ENCODE assay signal across 14 cellular contexts in the genomic region with DNA sequence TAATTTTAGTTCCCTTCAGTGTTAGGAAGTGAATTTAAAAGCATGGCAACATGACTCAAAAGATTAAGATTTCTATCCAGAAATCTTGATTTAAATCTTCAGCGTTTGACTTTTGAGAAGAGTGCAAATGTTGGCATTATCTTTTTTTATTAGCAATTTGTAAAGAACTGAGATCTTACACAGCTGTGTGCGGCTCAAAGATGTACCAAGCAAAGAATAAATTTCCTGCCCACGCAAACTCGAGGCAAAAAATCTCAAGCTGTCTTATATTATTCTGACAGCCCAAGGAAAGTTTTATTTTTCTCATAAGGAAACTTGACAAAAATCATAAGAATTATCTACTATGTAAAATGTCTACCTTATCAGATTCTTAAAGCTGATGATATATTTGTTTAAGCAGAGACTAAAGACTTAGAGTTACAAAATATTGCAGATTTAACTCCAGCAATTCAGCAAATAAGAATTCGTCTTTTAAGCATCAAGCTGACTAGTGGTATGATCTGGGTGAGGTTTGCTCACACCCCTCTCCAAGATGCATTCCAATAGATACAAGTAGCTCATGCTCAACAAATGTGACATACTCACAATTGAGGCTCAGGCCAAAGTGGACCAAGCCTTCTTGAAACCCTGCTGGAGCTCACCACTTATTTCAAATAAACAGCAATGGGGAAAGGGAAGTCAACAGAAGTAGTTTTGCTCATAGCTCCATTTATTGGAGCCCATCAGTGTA.
"Had no signal": no experiment of that assay in that cellular context is flagged by ENCODE, and none has a peak within 500 bp of the region (broad histone marks: within the 10 kb centered on the region; RNA-seq: fewer than 3 reads in every experiment).

No MANE protein-coding gene starts in this region.

- H3K4me3 Mint-ChIP-seq: activated CD8-positive, alpha-beta T cell treated with anti-CD3 and anti-CD28 coated beads for 36 hours; naive B cell; stimulated activated memory B cell treated with anti-CD40 and anti-IgM and Interleukin-4, amounts not matched to agents 10 μg/mL and 1 μg/mL and 100 μg/mL, for 72 hours had no signal

- DNase-seq: activated CD8-positive, alpha-beta memory T cell treated with anti-CD3 and anti-CD28 coated beads, Interleukin-2, amount 50 U/mL, for 48 hours; activated CD8-positive, alpha-beta T cell treated with anti-CD3 and anti-CD28 coated beads for 36 hours; activated naive CD4-positive, alpha-beta T cell; hippocampal formation; naive B cell; posterior cingulate gyrus; T1000; transverse colon had no signal

- H3K27me3 ChIP-seq: cardiac muscle cell, neutrophil, right atrium auricular region, transverse colon had no signal

- FAIRE-seq: colon had no signal

- H3K27ac ChIP-seq: cardiac muscle cell, neutrophil, right atrium auricular region, transverse colon, VCaP had no signal

- H3K4me1 ChIP-seq: right atrium auricular region, transverse colon had no signal

- H3K27ac Mint-ChIP-seq: activated CD8-positive, alpha-beta T cell treated with anti-CD3 and anti-CD28 coated beads for 36 hours; stimulated activated memory B cell treated with anti-CD40 and anti-IgM and Interleukin-4, amounts not matched to agents 10 μg/mL and 1 μg/mL and 100 μg/mL, for 72 hours had no signal

- H3K9me3 Mint-ChIP-seq: activated CD8-positive, alpha-beta T cell treated with anti-CD3 and anti-CD28 coated beads for 36 hours; naive B cell; stimulated activated memory B cell treated with anti-CD40 and anti-IgM and Interleukin-4, amounts not matched to agents 10 μg/mL and 1 μg/mL and 100 μg/mL, for 72 hours had no signal

- H3K36me3 Mint-ChIP-seq: stimulated activated memory B cell treated with anti-CD40 and anti-IgM and Interleukin-4, amounts not matched to agents 10 μg/mL and 1 μg/mL and 100 μg/mL, for 72 hours had no signal

- H3K27me3 Mint-ChIP-seq: activated CD8-positive, alpha-beta T cell treated with anti-CD3 and anti-CD28 coated beads for 36 hours; naive B cell; stimulated activated memory B cell treated with anti-CD40 and anti-IgM and Interleukin-4, amounts not matched to agents 10 μg/mL and 1 μg/mL and 100 μg/mL, for 72 hours had no signal

- H3K36me3 ChIP-seq: cardiac muscle cell, neutrophil, right atrium auricular region, transverse colon had no signal

- H3K4me3 ChIP-seq: cardiac muscle cell, right atrium auricular region, transverse colon had no signal

- H3K9me3 ChIP-seq: neutrophil, right atrium auricular region, transverse colon had no signal
